ENCODE assay signal across 13 cellular contexts in the genomic region with DNA sequence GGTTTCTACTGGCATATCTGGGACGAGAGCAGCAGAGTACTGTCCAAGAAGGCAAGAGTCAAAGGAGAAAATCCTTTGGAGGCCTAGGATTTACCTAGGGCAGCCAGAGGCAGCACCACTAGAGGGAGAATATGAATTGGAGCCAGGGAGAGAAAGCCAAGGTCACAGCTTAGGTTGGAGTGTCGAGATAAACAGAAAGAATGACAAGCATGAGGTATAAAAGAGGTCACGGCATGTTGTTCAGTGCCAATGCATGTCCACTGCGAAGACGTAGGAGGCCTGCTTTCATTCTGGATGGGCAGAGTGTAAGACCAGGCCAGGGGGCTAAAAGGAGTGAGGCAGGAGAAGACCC. TPM values are rescaled to one million over a fixed set of nuclear protein-coding genes. Genes with fewer than 3 reads are reported as not detected.
DNase-seq lines count a peak whose midpoint lies in the region; ATAC-seq, FAIRE-seq and TF ChIP-seq lines count a peak whose summit lies in the region.
"Had no signal": no experiment of that assay in that cellular context is flagged by ENCODE, and none has a peak within 500 bp of the region (broad histone marks: within the 10 kb centered on the region; RNA-seq: fewer than 3 reads in every experiment).

No MANE protein-coding gene starts in this region.

- peaks cover 73% of the 10 kb centered on the region for H3K4me1 Mint-ChIP-seq in activated naive CD4-positive, alpha-beta T cell treated with anti-CD3 and anti-CD28 coated beads, Interleukin-2, amount 50 U/mL, for 24 hours
- peaks cover 64% of the 10 kb centered on the region for H3K4me1 Mint-ChIP-seq in chondrocyte (ENCODE audit: low read depth)

- TF ChIP-seq POLR2A in upper lobe of left lung (IDR thresholded peaks at IDR 0.05), result no peak

- H3K9ac ChIP-seq in kidney (ENCODE audit: low read length in 2 of 2), result no peak overlapping the region

- H3K27ac ChIP-seq in kidney (ENCODE audit: low read depth in 2 of 2, low read length in 2 of 2), result no peak overlapping the region
- peak overlapping the region; percentile 1 to 59 (median 16) for H3K27ac ChIP-seq in upper lobe of left lung
- H3K27ac ChIP-seq: SJSA1 had no signal

- DNase-seq in activated naive CD4-positive, alpha-beta T cell treated with anti-CD3 and anti-CD28 coated beads, Interleukin-2, amount 50 U/mL, for 16 hours, result no peak
- no peak for DNase-seq in chondrocyte (ENCODE audit: low spot score)
- no peak for DNase-seq in kidney
- no peak for DNase-seq in upper lobe of left lung
- DNase-seq in HAP-1 (ENCODE audit: low spot score in 2 of 2), result no peak
- DNase-seq in epidermal melanocyte (ENCODE audit: insufficient read length, low spot score), result no peak
- DNase-seq: AML-193, cerebellar nuclear complex, nucleus accumbens, uterus had no signal

- no peak for FAIRE-seq in kidney (lab: Jason Lieb, UNC)

- TF ChIP-seq CTCF in chondrocyte (IDR thresholded peaks at IDR 0.05), result peak; percentile 35
- peak; percentile 23 for TF ChIP-seq CTCF in kidney (IDR thresholded peaks at IDR 0.05; ENCODE audit: borderline replicate concordance, extremely low read depth, insufficient read depth)
- TF ChIP-seq CTCF in upper lobe of left lung (IDR thresholded peaks at IDR 0.05), result peak in 1 of 6 experiments; percentile 32

- H3K27ac Mint-ChIP-seq in activated naive CD4-positive, alpha-beta T cell treated with anti-CD3 and anti-CD28 coated beads, Interleukin-2, amount 50 U/mL, for 24 hours, result peak overlapping the region; percentile 59
- H3K27ac Mint-ChIP-seq in chondrocyte (ENCODE audit: unreplicated experiment), result peak overlapping the region; percentile 54

- no peak overlapping the region for H3K4me3 ChIP-seq in kidney (ENCODE audit: low read length in 2 of 2)
- H3K4me3 ChIP-seq in upper lobe of left lung, result no peak overlapping the region
- no peak overlapping the region for H3K4me3 ChIP-seq in HAP-1
- H3K4me3 ChIP-seq: SJSA1, uterus had no signal

- H3K9me3 Mint-ChIP-seq in activated naive CD4-positive, alpha-beta T cell treated with anti-CD3 and anti-CD28 coated beads, Interleukin-2, amount 50 U/mL, for 24 hours, result no peaks in the 10 kb centered on the region
- no peaks in the 10 kb centered on the region for H3K9me3 Mint-ChIP-seq in chondrocyte (ENCODE audit: low read depth)

- no peak overlapping the region for H3K4me3 Mint-ChIP-seq in activated naive CD4-positive, alpha-beta T cell treated with anti-CD3 and anti-CD28 coated beads, Interleukin-2, amount 50 U/mL, for 24 hours
- H3K4me3 Mint-ChIP-seq in chondrocyte (ENCODE audit: unreplicated experiment), result no peak overlapping the region

- H3K4me1 ChIP-seq in kidney (ENCODE audit: control insufficient read depth in 1 of 2, insufficient read depth in 1 of 2, low read depth in 1 of 2, low read length in 2 of 2), result peaks cover 15 to 20% of the 10 kb centered on the region in 2 donors
- H3K4me1 ChIP-seq in upper lobe of left lung, result peaks cover 23 to 34% (median 31%) of the 10 kb centered on the region in 4 donors
- H3K4me1 ChIP-seq in HAP-1, result no peaks in the 10 kb centered on the region
- H3K4me1 ChIP-seq: uterus had no signal

- peaks cover 2% of the 10 kb centered on the region for H3K36me3 Mint-ChIP-seq in activated naive CD4-positive, alpha-beta T cell treated with anti-CD3 and anti-CD28 coated beads, Interleukin-2, amount 50 U/mL, for 24 hours
- H3K36me3 Mint-ChIP-seq in chondrocyte (ENCODE audit: low read depth), result no peaks in the 10 kb centered on the region

- no peak for TF ChIP-seq EP300 in upper lobe of left lung (IDR thresholded peaks at IDR 0.05)

- no peaks in the 10 kb centered on the region for H3K27me3 Mint-ChIP-seq in activated naive CD4-positive, alpha-beta T cell treated with anti-CD3 and anti-CD28 coated beads, Interleukin-2, amount 50 U/mL, for 24 hours
- H3K27me3 Mint-ChIP-seq in chondrocyte (ENCODE audit: low read depth), result no peaks in the 10 kb centered on the region

- no peak for ATAC-seq in upper lobe of left lung (ENCODE audit: low FRiP score in 2 of 2)
- no peak for ATAC-seq in HG03520 (IDR thresholded peaks at IDR 0.05; ENCODE audit: unreplicated experiment)

- in situ Hi-C loops in HAP-1 (cut with MboI; ENCODE audit: low sequenced_read_pairs), result no loop called here

- WGBS in upper lobe of left lung, 2 donors, result 64 to 71% methylated on average over 5 of the region's 5 CpGs

- H3K27me3 ChIP-seq in upper lobe of left lung, result no peaks in the 10 kb centered on the region
- H3K27me3 ChIP-seq in HAP-1 (ENCODE audit: low read depth), result no peaks in the 10 kb centered on the region
- H3K27me3 ChIP-seq: SJSA1, uterus had no signal

- H3K36me3 ChIP-seq in kidney (ENCODE audit: control insufficient read depth in 1 of 2, insufficient read depth in 2 of 2, low read length in 2 of 2) (no peaks in the 10 kb centered on the region), upper lobe of left lung (no peaks in the 10 kb centered on the region), HAP-1 (replicated peaks) (no peaks in the 10 kb centered on the region; the same call in 1 of the 2 replicates)
- H3K36me3 ChIP-seq: SJSA1, uterus had no signal

- intact Hi-C loops in kidney (cut with DNase I), result no loop called here

- H3K9me3 ChIP-seq in kidney (ENCODE audit: control insufficient read depth in 1 of 2, low read length in 2 of 2) (no peaks in the 10 kb centered on the region), upper lobe of left lung (no peaks in the 10 kb centered on the region), HAP-1 (no peaks in the 10 kb centered on the region)
- H3K9me3 ChIP-seq: SJSA1, uterus had no signal

RNA-seq across cellular contexts. Expression of gene THBS1, which starts 47.2 kb away (rescaled TPM):
- 1,967 to 2,361 TPM (median 2,311 TPM) in 3 replicates for total RNA-seq in chondrocyte
- total RNA-seq in kidney, result 377 TPM
- polyA plus RNA-seq in kidney (ENCODE audit: insufficient read depth, low read depth, low replicate concordance), result 26.4 TPM
- total RNA-seq in upper lobe of left lung, result 100 to 1,000 TPM; 405 to 497 (median 457) TPM

Comparison
In these comparisons a context has a peak if more than half of its experiments do, and no peak if none do; other contexts are left out.
1. H3K27ac ChIP-seq: peak in upper lobe of left lung (4 of 4); none in kidney (0 of 2).